In the genomic region with DNA sequence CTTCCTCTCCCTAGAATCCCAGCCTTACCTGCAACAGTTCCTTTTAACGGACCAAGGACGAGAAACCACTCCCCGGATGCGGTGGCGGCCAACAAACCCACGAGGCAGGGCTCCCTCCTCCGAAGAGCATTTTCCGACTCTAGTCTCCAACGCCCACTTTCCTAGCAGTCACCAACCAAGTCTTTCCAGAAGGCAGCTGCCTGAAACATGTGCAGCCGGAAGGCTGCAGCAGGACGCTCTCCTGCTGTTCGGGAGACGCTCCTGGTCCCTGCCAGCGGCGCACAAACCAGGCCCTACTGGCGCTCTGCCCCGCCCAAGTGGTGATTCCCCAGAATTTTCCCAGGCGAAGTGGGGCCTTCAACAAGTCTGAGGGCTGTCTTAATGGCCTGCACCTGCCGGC, we compare ENCODE assay signal across 1 cellular context.
TF ChIP-seq lines count a peak whose summit lies in the region.

No MANE protein-coding gene starts in this region.

TF ChIP-seq in WTC11, 78 proteins besides CTCF, POLR2A, EP300 and RAD21 (continued from another document):
- TF ChIP-seq, protein P1, sequence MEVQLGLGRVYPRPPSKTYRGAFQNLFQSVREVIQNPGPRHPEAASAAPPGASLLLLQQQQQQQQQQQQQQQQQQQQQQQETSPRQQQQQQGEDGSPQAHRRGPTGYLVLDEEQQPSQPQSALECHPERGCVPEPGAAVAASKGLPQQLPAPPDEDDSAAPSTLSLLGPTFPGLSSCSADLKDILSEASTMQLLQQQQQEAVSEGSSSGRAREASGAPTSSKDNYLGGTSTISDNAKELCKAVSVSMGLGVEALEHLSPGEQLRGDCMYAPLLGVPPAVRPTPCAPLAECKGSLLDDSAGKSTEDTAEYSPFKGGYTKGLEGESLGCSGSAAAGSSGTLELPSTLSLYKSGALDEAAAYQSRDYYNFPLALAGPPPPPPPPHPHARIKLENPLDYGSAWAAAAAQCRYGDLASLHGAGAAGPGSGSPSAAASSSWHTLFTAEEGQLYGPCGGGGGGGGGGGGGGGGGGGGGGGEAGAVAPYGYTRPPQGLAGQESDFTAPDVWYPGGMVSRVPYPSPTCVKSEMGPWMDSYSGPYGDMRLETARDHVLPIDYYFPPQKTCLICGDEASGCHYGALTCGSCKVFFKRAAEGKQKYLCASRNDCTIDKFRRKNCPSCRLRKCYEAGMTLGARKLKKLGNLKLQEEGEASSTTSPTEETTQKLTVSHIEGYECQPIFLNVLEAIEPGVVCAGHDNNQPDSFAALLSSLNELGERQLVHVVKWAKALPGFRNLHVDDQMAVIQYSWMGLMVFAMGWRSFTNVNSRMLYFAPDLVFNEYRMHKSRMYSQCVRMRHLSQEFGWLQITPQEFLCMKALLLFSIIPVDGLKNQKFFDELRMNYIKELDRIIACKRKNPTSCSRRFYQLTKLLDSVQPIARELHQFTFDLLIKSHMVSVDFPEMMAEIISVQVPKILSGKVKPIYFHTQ (CRISPR knock-in tag; IDR thresholded peaks at IDR 0.05): no peak
- no peak for TF ChIP-seq ZNF396 (CRISPR knock-in tag; IDR thresholded peaks at IDR 0.05; ENCODE audit: borderline replicate concordance)
